1 cellular context compared by ENCODE assay signal in genomic region chr9:92312887-92313623, GRCh38.
TF ChIP-seq lines count a peak whose summit lies in the region.

No MANE protein-coding gene starts in this region.

TF ChIP-seq in endothelial cell of umbilical vein, 7 proteins besides CTCF, POLR2A, EP300 and RAD21 (continued from another document):
- peak; percentile 44 for TF ChIP-seq GATA2 (IDR thresholded peaks at IDR 0.05; ENCODE audit: insufficient read depth, insufficient read length, low read depth, low read length)
